ENCODE assay signal across 1 cellular context in the genomic region with DNA sequence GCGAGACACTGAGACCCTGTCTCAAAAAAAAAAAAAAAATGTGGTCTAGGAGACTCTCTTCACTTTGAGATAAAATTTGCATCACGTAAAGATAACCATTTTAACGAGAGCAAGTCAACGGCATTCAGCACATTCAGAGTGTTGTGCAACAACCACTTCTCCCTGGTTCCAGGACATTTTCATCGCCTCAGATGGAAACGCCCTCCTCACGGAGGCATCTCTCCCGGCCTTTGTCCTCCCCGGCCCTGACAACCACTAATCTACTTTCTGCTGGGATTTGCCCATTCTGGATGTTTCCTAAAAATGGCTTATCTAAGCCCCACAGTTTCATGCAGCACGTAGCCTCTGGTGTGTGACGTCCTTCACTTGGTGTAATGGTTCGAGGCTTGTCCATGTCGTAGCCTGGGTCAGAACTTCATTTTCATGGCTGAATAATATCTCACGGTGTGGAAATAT.
TF ChIP-seq lines count a peak whose summit lies in the region.

No MANE protein-coding gene starts in this region.

TF ChIP-seq in K562, 482 proteins besides CTCF, POLR2A, EP300 and RAD21 (continued from another document and continues in another):
- TF ChIP-seq, protein P1, sequence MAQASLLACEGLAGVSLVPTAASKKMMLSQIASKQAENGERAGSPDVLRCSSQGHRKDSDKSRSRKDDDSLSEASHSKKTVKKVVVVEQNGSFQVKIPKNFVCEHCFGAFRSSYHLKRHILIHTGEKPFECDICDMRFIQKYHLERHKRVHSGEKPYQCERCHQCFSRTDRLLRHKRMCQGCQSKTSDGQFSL (CRISPR knock-in tag; IDR thresholded peaks at IDR 0.05): no peak
- TF ChIP-seq, protein P1 (tag; IDR thresholded peaks at IDR 0.05): no peak
- TF ChIP-seq, protein P2, sequence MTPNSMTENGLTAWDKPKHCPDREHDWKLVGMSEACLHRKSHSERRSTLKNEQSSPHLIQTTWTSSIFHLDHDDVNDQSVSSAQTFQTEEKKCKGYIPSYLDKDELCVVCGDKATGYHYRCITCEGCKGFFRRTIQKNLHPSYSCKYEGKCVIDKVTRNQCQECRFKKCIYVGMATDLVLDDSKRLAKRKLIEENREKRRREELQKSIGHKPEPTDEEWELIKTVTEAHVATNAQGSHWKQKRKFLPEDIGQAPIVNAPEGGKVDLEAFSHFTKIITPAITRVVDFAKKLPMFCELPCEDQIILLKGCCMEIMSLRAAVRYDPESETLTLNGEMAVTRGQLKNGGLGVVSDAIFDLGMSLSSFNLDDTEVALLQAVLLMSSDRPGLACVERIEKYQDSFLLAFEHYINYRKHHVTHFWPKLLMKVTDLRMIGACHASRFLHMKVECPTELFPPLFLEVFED (CRISPR knock-in tag; conservative IDR thresholded peaks at IDR 0.05): no peak
- TF ChIP-seq ZNF239 (CRISPR knock-in tag; IDR thresholded peaks at IDR 0.05): no peak
- TF ChIP-seq ADNP (tag; IDR thresholded peaks at IDR 0.05): peak; percentile 80
- TF ChIP-seq, protein P3, sequence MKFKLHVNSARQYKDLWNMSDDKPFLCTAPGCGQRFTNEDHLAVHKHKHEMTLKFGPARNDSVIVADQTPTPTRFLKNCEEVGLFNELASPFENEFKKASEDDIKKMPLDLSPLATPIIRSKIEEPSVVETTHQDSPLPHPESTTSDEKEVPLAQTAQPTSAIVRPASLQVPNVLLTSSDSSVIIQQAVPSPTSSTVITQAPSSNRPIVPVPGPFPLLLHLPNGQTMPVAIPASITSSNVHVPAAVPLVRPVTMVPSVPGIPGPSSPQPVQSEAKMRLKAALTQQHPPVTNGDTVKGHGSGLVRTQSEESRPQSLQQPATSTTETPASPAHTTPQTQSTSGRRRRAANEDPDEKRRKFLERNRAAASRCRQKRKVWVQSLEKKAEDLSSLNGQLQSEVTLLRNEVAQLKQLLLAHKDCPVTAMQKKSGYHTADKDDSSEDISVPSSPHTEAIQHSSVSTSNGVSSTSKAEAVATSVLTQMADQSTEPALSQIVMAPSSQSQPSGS (CRISPR knock-in tag; IDR thresholded peaks at IDR 0.05): no peak
- TF ChIP-seq, protein P4, sequence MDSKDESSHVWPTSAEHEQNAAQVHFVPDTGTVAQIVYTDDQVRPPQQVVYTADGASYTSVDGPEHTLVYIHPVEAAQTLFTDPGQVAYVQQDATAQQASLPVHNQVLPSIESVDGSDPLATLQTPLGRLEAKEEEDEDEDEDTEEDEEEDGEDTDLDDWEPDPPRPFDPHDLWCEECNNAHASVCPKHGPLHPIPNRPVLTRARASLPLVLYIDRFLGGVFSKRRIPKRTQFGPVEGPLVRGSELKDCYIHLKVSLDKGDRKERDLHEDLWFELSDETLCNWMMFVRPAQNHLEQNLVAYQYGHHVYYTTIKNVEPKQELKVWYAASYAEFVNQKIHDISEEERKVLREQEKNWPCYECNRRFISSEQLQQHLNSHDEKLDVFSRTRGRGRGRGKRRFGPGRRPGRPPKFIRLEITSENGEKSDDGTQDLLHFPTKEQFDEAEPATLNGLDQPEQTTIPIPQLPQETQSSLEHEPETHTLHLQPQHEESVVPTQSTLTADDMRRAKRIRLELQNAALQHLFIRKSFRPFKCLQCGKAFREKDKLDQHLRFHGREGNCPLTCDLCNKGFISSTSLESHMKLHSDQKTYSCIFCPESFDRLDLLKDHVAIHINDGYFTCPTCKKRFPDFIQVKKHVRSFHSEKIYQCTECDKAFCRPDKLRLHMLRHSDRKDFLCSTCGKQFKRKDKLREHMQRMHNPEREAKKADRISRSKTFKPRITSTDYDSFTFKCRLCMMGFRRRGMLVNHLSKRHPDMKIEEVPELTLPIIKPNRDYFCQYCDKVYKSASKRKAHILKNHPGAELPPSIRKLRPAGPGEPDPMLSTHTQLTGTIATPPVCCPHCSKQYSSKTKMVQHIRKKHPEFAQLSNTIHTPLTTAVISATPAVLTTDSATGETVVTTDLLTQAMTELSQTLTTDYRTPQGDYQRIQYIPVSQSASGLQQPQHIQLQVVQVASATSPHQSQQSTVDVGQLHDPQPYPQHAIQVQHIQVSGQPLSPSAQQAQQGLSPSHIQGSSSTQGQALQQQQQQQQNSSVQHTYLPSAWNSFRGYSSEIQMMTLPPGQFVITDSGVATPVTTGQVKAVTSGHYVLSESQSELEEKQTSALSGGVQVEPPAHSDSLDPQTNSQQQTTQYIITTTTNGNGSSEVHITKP (IDR thresholded peaks at IDR 0.05; ENCODE audit: partially characterized antibody): no peak
- TF ChIP-seq, protein P5, sequence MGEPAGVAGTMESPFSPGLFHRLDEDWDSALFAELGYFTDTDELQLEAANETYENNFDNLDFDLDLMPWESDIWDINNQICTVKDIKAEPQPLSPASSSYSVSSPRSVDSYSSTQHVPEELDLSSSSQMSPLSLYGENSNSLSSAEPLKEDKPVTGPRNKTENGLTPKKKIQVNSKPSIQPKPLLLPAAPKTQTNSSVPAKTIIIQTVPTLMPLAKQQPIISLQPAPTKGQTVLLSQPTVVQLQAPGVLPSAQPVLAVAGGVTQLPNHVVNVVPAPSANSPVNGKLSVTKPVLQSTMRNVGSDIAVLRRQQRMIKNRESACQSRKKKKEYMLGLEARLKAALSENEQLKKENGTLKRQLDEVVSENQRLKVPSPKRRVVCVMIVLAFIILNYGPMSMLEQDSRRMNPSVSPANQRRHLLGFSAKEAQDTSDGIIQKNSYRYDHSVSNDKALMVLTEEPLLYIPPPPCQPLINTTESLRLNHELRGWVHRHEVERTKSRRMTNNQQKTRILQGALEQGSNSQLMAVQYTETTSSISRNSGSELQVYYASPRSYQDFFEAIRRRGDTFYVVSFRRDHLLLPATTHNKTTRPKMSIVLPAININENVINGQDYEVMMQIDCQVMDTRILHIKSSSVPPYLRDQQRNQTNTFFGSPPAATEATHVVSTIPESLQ (CRISPR knock-in tag; IDR thresholded peaks at IDR 0.05): no peak
- TF ChIP-seq MYNN (IDR thresholded peaks at IDR 0.05): no peak
- no peak for TF ChIP-seq MYNN (CRISPR knock-in tag; IDR thresholded peaks at IDR 0.05)
- TF ChIP-seq ZNF165 (CRISPR knock-in tag; IDR thresholded peaks at IDR 0.05; ENCODE audit: borderline replicate concordance): no peak
- TF ChIP-seq ZKSCAN3 (CRISPR knock-in tag; IDR thresholded peaks at IDR 0.05): no peak
- no peak for TF ChIP-seq RBBP5 (IDR thresholded peaks at IDR 0.05; ENCODE audit: borderline replicate concordance, insufficient read depth, low read length, poor library complexity, severe bottlenecking)
- no peak for TF ChIP-seq NFE2L1 (tag; IDR thresholded peaks at IDR 0.05; ENCODE audit: borderline replicate concordance, low read depth)
- TF ChIP-seq, protein P6, sequence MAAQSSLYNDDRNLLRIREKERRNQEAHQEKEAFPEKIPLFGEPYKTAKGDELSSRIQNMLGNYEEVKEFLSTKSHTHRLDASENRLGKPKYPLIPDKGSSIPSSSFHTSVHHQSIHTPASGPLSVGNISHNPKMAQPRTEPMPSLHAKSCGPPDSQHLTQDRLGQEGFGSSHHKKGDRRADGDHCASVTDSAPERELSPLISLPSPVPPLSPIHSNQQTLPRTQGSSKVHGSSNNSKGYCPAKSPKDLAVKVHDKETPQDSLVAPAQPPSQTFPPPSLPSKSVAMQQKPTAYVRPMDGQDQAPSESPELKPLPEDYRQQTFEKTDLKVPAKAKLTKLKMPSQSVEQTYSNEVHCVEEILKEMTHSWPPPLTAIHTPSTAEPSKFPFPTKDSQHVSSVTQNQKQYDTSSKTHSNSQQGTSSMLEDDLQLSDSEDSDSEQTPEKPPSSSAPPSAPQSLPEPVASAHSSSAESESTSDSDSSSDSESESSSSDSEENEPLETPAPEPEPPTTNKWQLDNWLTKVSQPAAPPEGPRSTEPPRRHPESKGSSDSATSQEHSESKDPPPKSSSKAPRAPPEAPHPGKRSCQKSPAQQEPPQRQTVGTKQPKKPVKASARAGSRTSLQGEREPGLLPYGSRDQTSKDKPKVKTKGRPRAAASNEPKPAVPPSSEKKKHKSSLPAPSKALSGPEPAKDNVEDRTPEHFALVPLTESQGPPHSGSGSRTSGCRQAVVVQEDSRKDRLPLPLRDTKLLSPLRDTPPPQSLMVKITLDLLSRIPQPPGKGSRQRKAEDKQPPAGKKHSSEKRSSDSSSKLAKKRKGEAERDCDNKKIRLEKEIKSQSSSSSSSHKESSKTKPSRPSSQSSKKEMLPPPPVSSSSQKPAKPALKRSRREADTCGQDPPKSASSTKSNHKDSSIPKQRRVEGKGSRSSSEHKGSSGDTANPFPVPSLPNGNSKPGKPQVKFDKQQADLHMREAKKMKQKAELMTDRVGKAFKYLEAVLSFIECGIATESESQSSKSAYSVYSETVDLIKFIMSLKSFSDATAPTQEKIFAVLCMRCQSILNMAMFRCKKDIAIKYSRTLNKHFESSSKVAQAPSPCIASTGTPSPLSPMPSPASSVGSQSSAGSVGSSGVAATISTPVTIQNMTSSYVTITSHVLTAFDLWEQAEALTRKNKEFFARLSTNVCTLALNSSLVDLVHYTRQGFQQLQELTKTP (IDR thresholded peaks at IDR 0.05; ENCODE audit: low read depth in 1 of 2, partially characterized antibody in 2 of 2): no peak
- TF ChIP-seq HDAC3 (IDR thresholded peaks at IDR 0.05; ENCODE audit: borderline replicate concordance, partially characterized antibody): peak; percentile 57
- no peak for TF ChIP-seq TCFL5 (CRISPR knock-in tag; conservative IDR thresholded peaks at IDR 0.05)
- TF ChIP-seq ZBTB1 (CRISPR knock-in tag; IDR thresholded peaks at IDR 0.05; ENCODE audit: borderline replicate concordance, low read depth): no peak
- TF ChIP-seq RHOXF2B (CRISPR knock-in tag; conservative IDR thresholded peaks at IDR 0.05): no peak
- no peak for TF ChIP-seq ZNF354B (CRISPR knock-in tag; IDR thresholded peaks at IDR 0.05)
- TF ChIP-seq FOXA1 (IDR thresholded peaks at IDR 0.05; ENCODE audit: borderline replicate concordance): no peak
- no peak for TF ChIP-seq CBFB (CRISPR knock-in tag; IDR thresholded peaks at IDR 0.05)
- TF ChIP-seq, protein P7, sequence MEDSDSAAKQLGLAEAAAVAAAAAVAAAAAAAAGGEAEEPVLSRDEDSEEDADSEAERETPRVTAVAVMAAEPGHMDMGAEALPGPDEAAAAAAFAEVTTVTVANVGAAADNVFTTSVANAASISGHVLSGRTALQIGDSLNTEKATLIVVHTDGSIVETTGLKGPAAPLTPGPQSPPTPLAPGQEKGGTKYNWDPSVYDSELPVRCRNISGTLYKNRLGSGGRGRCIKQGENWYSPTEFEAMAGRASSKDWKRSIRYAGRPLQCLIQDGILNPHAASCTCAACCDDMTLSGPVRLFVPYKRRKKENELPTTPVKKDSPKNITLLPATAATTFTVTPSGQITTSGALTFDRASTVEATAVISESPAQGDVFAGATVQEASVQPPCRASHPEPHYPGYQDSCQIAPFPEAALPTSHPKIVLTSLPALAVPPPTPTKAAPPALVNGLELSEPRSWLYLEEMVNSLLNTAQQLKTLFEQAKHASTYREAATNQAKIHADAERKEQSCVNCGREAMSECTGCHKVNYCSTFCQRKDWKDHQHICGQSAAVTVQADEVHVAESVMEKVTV (CRISPR knock-in tag; IDR thresholded peaks at IDR 0.05): no peak
- TF ChIP-seq BCOR (IDR thresholded peaks at IDR 0.05): peak; percentile 70; the same call in 1 of the 2 replicates
- TF ChIP-seq ZBED1 (IDR thresholded peaks at IDR 0.05): no peak
- TF ChIP-seq FOXP1 (CRISPR knock-in tag; IDR thresholded peaks at IDR 0.05): no peak
- no peak for TF ChIP-seq POLR2AphosphoS2 (IDR thresholded peaks at IDR 0.05; ENCODE audit: low read length)
- no peak for TF ChIP-seq ZNF140 (CRISPR knock-in tag; IDR thresholded peaks at IDR 0.05)
- TF ChIP-seq ZNF197 (CRISPR knock-in tag; IDR thresholded peaks at IDR 0.05; ENCODE audit: low read depth): no peak
- TF ChIP-seq ZKSCAN1 (IDR thresholded peaks at IDR 0.05; ENCODE audit: low read depth, low read length): no peak
